In genomic region chr14:79831198-79831890, GRCh38 we compare ENCODE assay signal across 20 cellular contexts.
DNase-seq lines count a peak whose midpoint lies in the region; TF ChIP-seq lines count a peak whose summit lies in the region.
"Had no signal": no experiment of that assay in that cellular context is flagged by ENCODE, and none has a peak within 500 bp of the region (broad histone marks: within the 10 kb centered on the region; RNA-seq: fewer than 3 reads in every experiment).

No MANE protein-coding gene starts in this region.

- no peaks in the 10 kb centered on the region for H4K20me1 ChIP-seq in BLaER1 treated with 17β-estradiol and CSF1 and Interleukin-3, amounts not matched to agents 10 nM and 100 nM

- peak overlapping the region in 4 of 11 experiments; percentile 37 to 66 (median 61); a peak in 8 of 22 replicates for H3K9ac ChIP-seq in BLaER1 treated with 17β-estradiol and CSF1 and Interleukin-3, amounts not matched to agents 10 nM and 100 nM
- H3K9ac ChIP-seq: parathyroid adenoma had no signal

- TF ChIP-seq CTCF in cardiac fibroblast (IDR thresholded peaks at IDR 0.05; ENCODE audit: low read depth, low read length): no peak

- peaks cover 10 to 73% (median 45%) of the 10 kb centered on the region in 10 experiments for H3K4me1 ChIP-seq in BLaER1 treated with 17β-estradiol and CSF1 and Interleukin-3, amounts not matched to agents 10 nM and 100 nM
- H3K4me1 ChIP-seq: breast epithelium, foreskin keratinocyte, SJSA1 had no signal

- peak; percentile 14 for DNase-seq in HCEC 1CT
- DNase-seq in cardiac fibroblast (ENCODE audit: low read depth in 2 of 2): peak; percentile 37 to 82
- DNase-seq in renal cortical epithelial cell (ENCODE audit: low read depth): peak; percentile 47
- DNase-seq in H7: no peak
- no peak for DNase-seq in SKM-1 (lab: John Stamatoyannopoulos, UW; ENCODE audit: unreplicated experiment)
- no peak for DNase-seq in NCI-H774 (lab: John Stamatoyannopoulos, UW)
- DNase-seq: activated CD4-positive, alpha-beta T cell treated with anti-CD3 and anti-CD28 coated beads for 48 hours; activated naive CD4-positive, alpha-beta T cell treated with Interleukin-2 at 50 U/mL for 16 hours; activated T-cell treated with anti-CD3 and anti-CD28 coated beads, Interleukin-2, amount 50 U/mL, for 48 hours; amniotic stem cell; DND-41; foreskin keratinocyte; left ventricle myocardium inferior; NCI-H1930; right lobe of liver; T-helper 17 cell had no signal

- peak overlapping the region in 7 of 11 experiments; percentile 6 to 80 (median 57); a peak in 12 of 22 replicates for H3K27ac ChIP-seq in BLaER1 treated with 17β-estradiol and CSF1 and Interleukin-3, amounts not matched to agents 10 nM and 100 nM
- H3K27ac ChIP-seq: breast epithelium, foreskin keratinocyte, left ventricle myocardium inferior, parathyroid adenoma, right lobe of liver, SJSA1 had no signal

- H3K4me2 ChIP-seq in BLaER1 treated with 17β-estradiol and CSF1 and Interleukin-3, amounts not matched to agents 10 nM and 100 nM: peak overlapping the region; percentile 14 to 78 (median 65)

- H3K4me3 ChIP-seq in BLaER1 treated with 17β-estradiol and CSF1 and Interleukin-3, amounts not matched to agents 10 nM and 100 nM: peak overlapping the region in 1 of 10 experiments; percentile 8; a peak in 1 of 20 replicates
- no peak overlapping the region for H3K4me3 ChIP-seq in cardiac fibroblast (replicated peaks in 1 of 2; ENCODE audit: low read depth in 2 of 2, low read length in 2 of 2)
- no peak overlapping the region for H3K4me3 ChIP-seq in H7 (ENCODE audit: insufficient read depth, low read depth, low read length)
- H3K4me3 ChIP-seq: breast epithelium, left ventricle myocardium inferior, right lobe of liver, SJSA1 had no signal

- H3K36me3 ChIP-seq in BLaER1 treated with 17β-estradiol and CSF1 and Interleukin-3, amounts not matched to agents 10 nM and 100 nM: 0 out of 22 replicates have a peak, but pooled peaks cover 0 to 3% (median 0%) of the 10 kb centered on the region in 11 experiments
- H3K36me3 ChIP-seq in H7 (replicated peaks; ENCODE audit: control insufficient read depth, insufficient read depth, low read length): no peaks in the 10 kb centered on the region
- H3K36me3 ChIP-seq: breast epithelium, left ventricle myocardium inferior, right lobe of liver, SJSA1 had no signal

- no peaks in the 10 kb centered on the region for H3K27me3 ChIP-seq in BLaER1 treated with 17β-estradiol and CSF1 and Interleukin-3, amounts not matched to agents 10 nM and 100 nM
- no peaks in the 10 kb centered on the region for H3K27me3 ChIP-seq in H7 (ENCODE audit: control insufficient read depth, insufficient read depth, low read length)
- H3K27me3 ChIP-seq: breast epithelium, foreskin keratinocyte, right lobe of liver, SJSA1 had no signal

- peaks cover 0 to 41% (median 11%) of the 10 kb centered on the region in 11 experiments; a peak in 14 of 22 replicates for H3K9me3 ChIP-seq in BLaER1 treated with 17β-estradiol and CSF1 and Interleukin-3, amounts not matched to agents 10 nM and 100 nM (replicated peaks in 1 of 11)
- H3K9me3 ChIP-seq: breast epithelium, left ventricle myocardium inferior, right lobe of liver, SJSA1 had no signal

Comparison
In these comparisons a context has a peak if more than half of its experiments do, and no peak if none do; other contexts are left out.
1. DNase-seq: peak in HCEC 1CT (single experiment), cardiac fibroblast (2 of 2) and renal cortical epithelial cell (single experiment); none in H7 (single experiment), SKM-1 (single experiment) and NCI-H774 (single experiment).